In the genomic region with DNA sequence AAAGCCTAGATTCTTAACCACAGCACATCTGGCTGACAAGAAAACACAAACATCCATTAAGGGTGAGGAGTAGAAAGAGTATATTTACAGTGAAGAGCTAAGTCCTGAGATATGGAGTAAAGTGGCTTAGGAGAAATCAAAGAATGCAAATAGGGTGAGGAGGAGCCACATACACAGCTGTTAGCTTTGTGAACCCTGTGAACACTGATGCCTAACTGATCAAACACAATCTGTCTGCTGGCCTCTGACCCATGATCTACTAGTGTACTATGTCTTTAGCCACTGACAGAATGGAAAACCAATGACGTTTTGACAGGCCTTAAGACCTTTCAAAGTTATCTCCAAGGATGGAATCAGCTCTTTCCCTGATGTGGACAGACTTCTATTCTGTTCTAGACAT, we compare ENCODE assay signal across 1 cellular context.
TF ChIP-seq lines count a peak whose summit lies in the region.

No MANE protein-coding gene starts in this region.

TF ChIP-seq in HepG2, 621 proteins besides CTCF, POLR2A, EP300 and RAD21 (continued from another document and continues in another):
- TF ChIP-seq, protein P1, sequence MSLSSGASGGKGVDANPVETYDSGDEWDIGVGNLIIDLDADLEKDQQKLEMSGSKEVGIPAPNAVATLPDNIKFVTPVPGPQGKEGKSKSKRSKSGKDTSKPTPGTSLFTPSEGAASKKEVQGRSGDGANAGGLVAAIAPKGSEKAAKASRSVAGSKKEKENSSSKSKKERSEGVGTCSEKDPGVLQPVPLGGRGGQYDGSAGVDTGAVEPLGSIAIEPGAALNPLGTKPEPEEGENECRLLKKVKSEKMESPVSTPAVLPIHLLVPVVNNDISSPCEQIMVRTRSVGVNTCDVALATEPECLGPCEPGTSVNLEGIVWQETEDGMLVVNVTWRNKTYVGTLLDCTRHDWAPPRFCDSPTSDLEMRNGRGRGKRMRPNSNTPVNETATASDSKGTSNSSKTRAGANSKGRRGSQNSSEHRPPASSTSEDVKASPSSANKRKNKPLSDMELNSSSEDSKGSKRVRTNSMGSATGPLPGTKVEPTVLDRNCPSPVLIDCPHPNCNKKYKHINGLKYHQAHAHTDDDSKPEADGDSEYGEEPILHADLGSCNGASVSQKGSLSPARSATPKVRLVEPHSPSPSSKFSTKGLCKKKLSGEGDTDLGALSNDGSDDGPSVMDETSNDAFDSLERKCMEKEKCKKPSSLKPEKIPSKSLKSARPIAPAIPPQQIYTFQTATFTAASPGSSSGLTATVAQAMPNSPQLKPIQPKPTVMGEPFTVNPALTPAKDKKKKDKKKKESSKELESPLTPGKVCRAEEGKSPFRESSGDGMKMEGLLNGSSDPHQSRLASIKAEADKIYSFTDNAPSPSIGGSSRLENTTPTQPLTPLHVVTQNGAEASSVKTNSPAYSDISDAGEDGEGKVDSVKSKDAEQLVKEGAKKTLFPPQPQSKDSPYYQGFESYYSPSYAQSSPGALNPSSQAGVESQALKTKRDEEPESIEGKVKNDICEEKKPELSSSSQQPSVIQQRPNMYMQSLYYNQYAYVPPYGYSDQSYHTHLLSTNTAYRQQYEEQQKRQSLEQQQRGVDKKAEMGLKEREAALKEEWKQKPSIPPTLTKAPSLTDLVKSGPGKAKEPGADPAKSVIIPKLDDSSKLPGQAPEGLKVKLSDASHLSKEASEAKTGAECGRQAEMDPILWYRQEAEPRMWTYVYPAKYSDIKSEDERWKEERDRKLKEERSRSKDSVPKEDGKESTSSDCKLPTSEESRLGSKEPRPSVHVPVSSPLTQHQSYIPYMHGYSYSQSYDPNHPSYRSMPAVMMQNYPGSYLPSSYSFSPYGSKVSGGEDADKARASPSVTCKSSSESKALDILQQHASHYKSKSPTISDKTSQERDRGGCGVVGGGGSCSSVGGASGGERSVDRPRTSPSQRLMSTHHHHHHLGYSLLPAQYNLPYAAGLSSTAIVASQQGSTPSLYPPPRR (CRISPR knock-in tag; IDR thresholded peaks at IDR 0.05; ENCODE audit: borderline replicate concordance): peak; percentile 27; the same call in 1 of the 2 replicates
- TF ChIP-seq, protein P2, sequence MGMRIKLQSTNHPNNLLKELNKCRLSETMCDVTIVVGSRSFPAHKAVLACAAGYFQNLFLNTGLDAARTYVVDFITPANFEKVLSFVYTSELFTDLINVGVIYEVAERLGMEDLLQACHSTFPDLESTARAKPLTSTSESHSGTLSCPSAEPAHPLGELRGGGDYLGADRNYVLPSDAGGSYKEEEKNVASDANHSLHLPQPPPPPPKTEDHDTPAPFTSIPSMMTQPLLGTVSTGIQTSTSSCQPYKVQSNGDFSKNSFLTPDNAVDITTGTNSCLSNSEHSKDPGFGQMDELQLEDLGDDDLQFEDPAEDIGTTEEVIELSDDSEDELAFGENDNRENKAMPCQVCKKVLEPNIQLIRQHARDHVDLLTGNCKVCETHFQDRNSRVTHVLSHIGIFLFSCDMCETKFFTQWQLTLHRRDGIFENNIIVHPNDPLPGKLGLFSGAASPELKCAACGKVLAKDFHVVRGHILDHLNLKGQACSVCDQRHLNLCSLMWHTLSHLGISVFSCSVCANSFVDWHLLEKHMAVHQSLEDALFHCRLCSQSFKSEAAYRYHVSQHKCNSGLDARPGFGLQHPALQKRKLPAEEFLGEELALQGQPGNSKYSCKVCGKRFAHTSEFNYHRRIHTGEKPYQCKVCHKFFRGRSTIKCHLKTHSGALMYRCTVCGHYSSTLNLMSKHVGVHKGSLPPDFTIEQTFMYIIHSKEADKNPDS (CRISPR knock-in tag; IDR thresholded peaks at IDR 0.05): 0 out of 2 replicates have a peak, but pooled peaks have one; percentile 25
- TF ChIP-seq, protein P3, sequence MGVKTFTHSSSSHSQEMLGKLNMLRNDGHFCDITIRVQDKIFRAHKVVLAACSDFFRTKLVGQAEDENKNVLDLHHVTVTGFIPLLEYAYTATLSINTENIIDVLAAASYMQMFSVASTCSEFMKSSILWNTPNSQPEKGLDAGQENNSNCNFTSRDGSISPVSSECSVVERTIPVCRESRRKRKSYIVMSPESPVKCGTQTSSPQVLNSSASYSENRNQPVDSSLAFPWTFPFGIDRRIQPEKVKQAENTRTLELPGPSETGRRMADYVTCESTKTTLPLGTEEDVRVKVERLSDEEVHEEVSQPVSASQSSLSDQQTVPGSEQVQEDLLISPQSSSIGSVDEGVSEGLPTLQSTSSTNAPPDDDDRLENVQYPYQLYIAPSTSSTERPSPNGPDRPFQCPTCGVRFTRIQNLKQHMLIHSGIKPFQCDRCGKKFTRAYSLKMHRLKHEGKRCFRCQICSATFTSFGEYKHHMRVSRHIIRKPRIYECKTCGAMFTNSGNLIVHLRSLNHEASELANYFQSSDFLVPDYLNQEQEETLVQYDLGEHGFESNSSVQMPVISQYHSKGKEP (CRISPR knock-in tag; IDR thresholded peaks at IDR 0.05): no peak
- peak; percentile 55; the same call in 1 of the 2 replicates for TF ChIP-seq NR2F2 (IDR thresholded peaks at IDR 0.05; ENCODE audit: borderline replicate concordance, low read depth)
- TF ChIP-seq, protein P4, sequence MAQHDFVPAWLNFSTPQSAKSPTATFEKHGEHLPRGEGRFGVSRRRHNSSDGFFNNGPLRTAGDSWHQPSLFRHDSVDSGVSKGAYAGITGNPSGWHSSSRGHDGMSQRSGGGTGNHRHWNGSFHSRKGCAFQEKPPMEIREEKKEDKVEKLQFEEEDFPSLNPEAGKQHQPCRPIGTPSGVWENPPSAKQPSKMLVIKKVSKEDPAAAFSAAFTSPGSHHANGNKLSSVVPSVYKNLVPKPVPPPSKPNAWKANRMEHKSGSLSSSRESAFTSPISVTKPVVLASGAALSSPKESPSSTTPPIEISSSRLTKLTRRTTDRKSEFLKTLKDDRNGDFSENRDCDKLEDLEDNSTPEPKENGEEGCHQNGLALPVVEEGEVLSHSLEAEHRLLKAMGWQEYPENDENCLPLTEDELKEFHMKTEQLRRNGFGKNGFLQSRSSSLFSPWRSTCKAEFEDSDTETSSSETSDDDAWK (CRISPR knock-in tag; IDR thresholded peaks at IDR 0.05): no peak
- TF ChIP-seq, protein P5, sequence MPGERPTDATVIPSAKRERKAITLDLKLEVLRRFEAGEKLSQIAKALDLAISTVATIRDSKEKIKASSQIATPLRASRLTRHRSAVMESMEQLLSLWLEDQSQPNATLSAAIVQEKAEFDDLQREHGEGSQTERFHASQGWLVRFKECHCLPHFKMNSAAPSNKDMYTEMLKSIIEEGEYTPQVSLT (CRISPR knock-in tag; IDR thresholded peaks at IDR 0.05; ENCODE audit: borderline replicate concordance, low read depth): no peak
- no peak for TF ChIP-seq ZNF101 (CRISPR knock-in tag; IDR thresholded peaks at IDR 0.05; ENCODE audit: borderline replicate concordance, low read depth)
- TF ChIP-seq, protein P6, sequence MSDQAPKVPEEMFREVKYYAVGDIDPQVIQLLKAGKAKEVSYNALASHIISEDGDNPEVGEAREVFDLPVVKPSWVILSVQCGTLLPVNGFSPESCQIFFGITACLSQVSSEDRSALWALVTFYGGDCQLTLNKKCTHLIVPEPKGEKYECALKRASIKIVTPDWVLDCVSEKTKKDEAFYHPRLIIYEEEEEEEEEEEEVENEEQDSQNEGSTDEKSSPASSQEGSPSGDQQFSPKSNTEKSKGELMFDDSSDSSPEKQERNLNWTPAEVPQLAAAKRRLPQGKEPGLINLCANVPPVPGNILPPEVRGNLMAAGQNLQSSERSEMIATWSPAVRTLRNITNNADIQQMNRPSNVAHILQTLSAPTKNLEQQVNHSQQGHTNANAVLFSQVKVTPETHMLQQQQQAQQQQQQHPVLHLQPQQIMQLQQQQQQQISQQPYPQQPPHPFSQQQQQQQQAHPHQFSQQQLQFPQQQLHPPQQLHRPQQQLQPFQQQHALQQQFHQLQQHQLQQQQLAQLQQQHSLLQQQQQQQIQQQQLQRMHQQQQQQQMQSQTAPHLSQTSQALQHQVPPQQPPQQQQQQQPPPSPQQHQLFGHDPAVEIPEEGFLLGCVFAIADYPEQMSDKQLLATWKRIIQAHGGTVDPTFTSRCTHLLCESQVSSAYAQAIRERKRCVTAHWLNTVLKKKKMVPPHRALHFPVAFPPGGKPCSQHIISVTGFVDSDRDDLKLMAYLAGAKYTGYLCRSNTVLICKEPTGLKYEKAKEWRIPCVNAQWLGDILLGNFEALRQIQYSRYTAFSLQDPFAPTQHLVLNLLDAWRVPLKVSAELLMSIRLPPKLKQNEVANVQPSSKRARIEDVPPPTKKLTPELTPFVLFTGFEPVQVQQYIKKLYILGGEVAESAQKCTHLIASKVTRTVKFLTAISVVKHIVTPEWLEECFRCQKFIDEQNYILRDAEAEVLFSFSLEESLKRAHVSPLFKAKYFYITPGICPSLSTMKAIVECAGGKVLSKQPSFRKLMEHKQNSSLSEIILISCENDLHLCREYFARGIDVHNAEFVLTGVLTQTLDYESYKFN (CRISPR knock-in tag; conservative IDR thresholded peaks at IDR 0.05): 0 out of 2 replicates have a peak, but pooled peaks have one; percentile 28
- peak; percentile 79 for TF ChIP-seq NR2F6 (IDR thresholded peaks at IDR 0.05)
- no peak; the same call in 1 of the 2 replicates for TF ChIP-seq NR2F6 (CRISPR knock-in tag; IDR thresholded peaks at IDR 0.05)
- 0 out of 2 replicates have a peak, but pooled peaks have one; percentile 40 for TF ChIP-seq ZBTB42 (CRISPR knock-in tag; IDR thresholded peaks at IDR 0.05)
- TF ChIP-seq HMGA1 (CRISPR knock-in tag; conservative IDR thresholded peaks at IDR 0.05): no peak
- TF ChIP-seq ZNF292 (CRISPR knock-in tag; IDR thresholded peaks at IDR 0.05; ENCODE audit: borderline replicate concordance, low read depth): 0 out of 2 replicates have a peak, but pooled peaks have one; percentile 39
- no peak for TF ChIP-seq PRPF4 (IDR thresholded peaks at IDR 0.05; ENCODE audit: low read depth, low read length, poor library complexity, severe bottlenecking)
- TF ChIP-seq ZNF431 (CRISPR knock-in tag; IDR thresholded peaks at IDR 0.05; ENCODE audit: borderline replicate concordance, low read depth): no peak
- no peak for TF ChIP-seq ZNF232 (CRISPR knock-in tag; IDR thresholded peaks at IDR 0.05; ENCODE audit: borderline replicate concordance)
- TF ChIP-seq, protein P7, sequence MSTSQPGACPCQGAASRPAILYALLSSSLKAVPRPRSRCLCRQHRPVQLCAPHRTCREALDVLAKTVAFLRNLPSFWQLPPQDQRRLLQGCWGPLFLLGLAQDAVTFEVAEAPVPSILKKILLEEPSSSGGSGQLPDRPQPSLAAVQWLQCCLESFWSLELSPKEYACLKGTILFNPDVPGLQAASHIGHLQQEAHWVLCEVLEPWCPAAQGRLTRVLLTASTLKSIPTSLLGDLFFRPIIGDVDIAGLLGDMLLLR (CRISPR knock-in tag; IDR thresholded peaks at IDR 0.05): no peak
- TF ChIP-seq, protein P8, sequence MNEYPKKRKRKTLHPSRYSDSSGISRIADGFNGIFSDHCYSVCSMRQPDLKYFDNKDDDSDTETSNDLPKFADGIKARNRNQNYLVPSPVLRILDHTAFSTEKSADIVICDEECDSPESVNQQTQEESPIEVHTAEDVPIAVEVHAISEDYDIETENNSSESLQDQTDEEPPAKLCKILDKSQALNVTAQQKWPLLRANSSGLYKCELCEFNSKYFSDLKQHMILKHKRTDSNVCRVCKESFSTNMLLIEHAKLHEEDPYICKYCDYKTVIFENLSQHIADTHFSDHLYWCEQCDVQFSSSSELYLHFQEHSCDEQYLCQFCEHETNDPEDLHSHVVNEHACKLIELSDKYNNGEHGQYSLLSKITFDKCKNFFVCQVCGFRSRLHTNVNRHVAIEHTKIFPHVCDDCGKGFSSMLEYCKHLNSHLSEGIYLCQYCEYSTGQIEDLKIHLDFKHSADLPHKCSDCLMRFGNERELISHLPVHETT (CRISPR knock-in tag; conservative IDR thresholded peaks at IDR 0.05): no peak
- TF ChIP-seq, protein P9, sequence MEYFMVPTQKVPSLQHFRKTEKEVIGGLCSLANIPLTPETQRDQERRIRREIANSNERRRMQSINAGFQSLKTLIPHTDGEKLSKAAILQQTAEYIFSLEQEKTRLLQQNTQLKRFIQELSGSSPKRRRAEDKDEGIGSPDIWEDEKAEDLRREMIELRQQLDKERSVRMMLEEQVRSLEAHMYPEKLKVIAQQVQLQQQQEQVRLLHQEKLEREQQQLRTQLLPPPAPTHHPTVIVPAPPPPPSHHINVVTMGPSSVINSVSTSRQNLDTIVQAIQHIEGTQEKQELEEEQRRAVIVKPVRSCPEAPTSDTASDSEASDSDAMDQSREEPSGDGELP (IDR thresholded peaks at IDR 0.05; ENCODE audit: borderline replicate concordance, low read depth): peak; percentile 79; the same call in 1 of the 2 replicates
- TF ChIP-seq, protein P10, sequence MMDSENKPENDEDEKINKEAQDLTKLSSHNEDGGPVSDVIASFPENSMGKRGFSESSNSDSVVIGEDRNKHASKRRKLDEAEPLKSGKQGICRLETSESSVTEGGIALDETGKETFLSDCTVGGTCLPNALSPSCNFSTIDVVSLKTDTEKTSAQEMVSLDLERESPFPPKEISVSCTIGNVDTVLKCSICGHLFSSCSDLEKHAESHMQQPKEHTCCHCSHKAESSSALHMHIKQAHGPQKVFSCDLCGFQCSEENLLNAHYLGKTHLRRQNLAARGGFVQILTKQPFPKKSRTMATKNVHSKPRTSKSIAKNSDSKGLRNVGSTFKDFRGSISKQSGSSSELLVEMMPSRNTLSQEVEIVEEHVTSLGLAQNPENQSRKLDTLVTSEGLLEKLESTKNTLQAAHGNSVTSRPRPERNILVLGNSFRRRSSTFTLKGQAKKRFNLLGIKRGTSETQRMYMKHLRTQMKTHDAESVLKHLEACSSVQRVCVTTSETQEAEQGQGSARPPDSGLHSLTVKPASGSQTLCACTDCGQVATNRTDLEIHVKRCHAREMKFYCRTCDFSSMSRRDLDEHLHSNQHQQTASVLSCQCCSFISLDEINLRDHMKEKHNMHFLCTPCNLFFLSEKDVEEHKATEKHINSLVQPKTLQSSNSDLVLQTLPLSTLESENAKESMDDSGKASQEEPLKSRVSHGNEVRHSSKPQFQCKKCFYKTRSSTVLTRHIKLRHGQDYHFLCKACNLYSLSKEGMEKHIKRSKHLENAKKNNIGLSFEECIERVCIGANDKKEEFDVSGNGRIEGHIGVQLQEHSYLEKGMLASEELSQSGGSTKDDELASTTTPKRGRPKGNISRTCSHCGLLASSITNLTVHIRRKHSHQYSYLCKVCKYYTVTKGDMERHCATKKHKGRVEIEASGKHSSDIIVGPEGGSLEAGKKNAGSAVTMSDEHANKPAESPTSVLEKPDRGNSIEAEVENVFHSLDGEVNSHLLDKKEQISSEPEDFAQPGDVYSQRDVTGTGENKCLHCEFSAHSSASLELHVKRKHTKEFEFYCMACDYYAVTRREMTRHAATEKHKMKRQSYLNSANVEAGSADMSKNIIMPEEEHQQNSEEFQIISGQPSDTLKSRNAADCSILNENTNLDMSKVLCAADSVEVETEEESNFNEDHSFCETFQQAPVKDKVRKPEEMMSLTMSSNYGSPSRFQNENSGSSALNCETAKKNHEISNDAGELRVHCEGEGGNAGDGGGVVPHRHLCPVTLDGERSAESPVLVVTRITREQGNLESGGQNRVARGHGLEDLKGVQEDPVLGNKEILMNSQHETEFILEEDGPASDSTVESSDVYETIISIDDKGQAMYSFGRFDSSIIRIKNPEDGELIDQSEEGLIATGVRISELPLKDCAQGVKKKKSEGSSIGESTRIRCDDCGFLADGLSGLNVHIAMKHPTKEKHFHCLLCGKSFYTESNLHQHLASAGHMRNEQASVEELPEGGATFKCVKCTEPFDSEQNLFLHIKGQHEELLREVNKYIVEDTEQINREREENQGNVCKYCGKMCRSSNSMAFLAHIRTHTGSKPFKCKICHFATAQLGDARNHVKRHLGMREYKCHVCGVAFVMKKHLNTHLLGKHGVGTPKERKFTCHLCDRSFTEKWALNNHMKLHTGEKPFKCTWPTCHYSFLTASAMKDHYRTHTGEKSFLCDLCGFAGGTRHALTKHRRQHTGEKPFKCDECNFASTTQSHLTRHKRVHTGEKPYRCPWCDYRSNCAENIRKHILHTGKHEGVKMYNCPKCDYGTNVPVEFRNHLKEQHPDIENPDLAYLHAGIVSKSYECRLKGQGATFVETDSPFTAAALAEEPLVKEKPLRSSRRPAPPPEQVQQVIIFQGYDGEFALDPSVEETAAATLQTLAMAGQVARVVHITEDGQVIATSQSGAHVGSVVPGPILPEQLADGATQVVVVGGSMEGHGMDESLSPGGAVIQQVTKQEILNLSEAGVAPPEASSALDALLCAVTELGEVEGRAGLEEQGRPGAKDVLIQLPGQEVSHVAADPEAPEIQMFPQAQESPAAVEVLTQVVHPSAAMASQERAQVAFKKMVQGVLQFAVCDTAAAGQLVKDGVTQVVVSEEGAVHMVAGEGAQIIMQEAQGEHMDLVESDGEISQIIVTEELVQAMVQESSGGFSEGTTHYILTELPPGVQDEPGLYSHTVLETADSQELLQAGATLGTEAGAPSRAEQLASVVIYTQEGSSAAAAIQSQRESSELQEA (CRISPR knock-in tag; IDR thresholded peaks at IDR 0.05; ENCODE audit: not compliant biosample characterization): no peak
